ENCODE assay signal across 8 cellular contexts in the genomic region with DNA sequence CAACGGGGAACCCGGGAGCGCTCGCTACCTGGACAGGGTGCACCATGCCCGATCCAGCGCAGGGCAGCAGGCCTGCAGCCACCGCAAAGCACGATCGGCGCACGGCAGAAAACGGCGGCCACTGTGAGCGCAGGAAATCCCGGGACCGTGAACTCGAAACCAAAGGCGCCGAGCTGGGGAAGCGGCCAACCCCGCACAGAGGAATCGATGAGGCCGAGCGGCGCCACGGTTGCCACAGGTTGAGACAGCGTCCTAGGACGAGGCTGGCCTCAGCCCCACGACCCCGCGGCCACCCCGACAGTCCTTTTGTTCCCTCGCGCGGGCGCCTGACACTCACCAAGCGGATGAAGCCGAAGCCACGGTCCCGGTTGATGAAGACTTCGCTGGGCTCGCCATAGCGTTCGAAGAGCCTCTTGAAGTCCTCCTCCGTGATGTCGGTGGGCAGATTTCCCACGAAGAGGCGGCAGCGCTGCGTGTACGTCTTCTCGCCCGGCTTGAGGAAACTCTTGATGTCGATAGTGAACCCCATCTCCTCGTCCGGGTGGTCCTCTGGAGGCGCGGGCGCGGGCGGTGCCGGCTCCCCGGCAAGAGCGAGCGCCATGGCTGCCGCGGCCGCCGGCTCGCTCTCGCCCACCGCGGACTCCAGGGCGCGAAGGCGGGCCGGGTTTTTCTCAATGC. TPM values are rescaled to one million over a fixed set of nuclear protein-coding genes. Genes with fewer than 3 reads are reported as not detected.
DNase-seq lines count a peak whose midpoint lies in the region; ATAC-seq and TF ChIP-seq lines count a peak whose summit lies in the region.

No MANE protein-coding gene starts in this region.

- peak overlapping the region; percentile 89 for H3K4me3 Mint-ChIP-seq in activated T-helper 17 cell treated with anti-CD3 and anti-CD28 coated beads, Interleukin-2, amount 50 U/mL, for 72 hours
- H3K4me3 Mint-ChIP-seq in natural killer cell, result peak overlapping the region; percentile 99

- TF ChIP-seq CTCF in fibroblast of lung (conservative IDR thresholded peaks at IDR 0.05 in 1 of 2, IDR thresholded peaks at IDR 0.05 in 1 of 2; ENCODE audit: low read depth in 1 of 2, low read length in 2 of 2), result no peak
- no peak for TF ChIP-seq CTCF in natural killer cell (IDR thresholded peaks at IDR 0.05)

- H2AFZ ChIP-seq in fibroblast of lung (ENCODE audit: low read length), result peak overlapping the region; percentile 85

- H3K4me3 ChIP-seq in fibroblast of lung (replicated peaks in 1 of 4; ENCODE audit: control extremely low read depth in 1 of 4, insufficient read depth in 1 of 4, low read depth in 3 of 4, low read length in 4 of 4), result peak overlapping the region; percentile 71 to 97 (median 88)

- peaks cover 4% of the 10 kb centered on the region for H3K4me1 Mint-ChIP-seq in activated T-helper 17 cell treated with anti-CD3 and anti-CD28 coated beads, Interleukin-2, amount 50 U/mL, for 72 hours
- peaks cover 6 to 7% of the 10 kb centered on the region in 2 donors for H3K4me1 Mint-ChIP-seq in natural killer cell

- no peaks in the 10 kb centered on the region for H3K9me3 ChIP-seq in fibroblast of lung (ENCODE audit: control insufficient read depth, insufficient read depth, low read depth, low read length)

- no peaks in the 10 kb centered on the region for H3K4me1 ChIP-seq in fibroblast of lung (ENCODE audit: control insufficient read depth, extremely low read depth, insufficient read depth, low read length)

- no peaks in the 10 kb centered on the region for H4K20me1 ChIP-seq in fibroblast of lung (ENCODE audit: control insufficient read depth, extremely low read depth, insufficient read depth, low read length)

- peak overlapping the region; percentile 47 for H3K4me2 ChIP-seq in fibroblast of lung (ENCODE audit: extremely low read depth, insufficient read depth, low read length)

- no peaks in the 10 kb centered on the region for H3K9me3 Mint-ChIP-seq in activated T-helper 17 cell treated with anti-CD3 and anti-CD28 coated beads, Interleukin-2, amount 50 U/mL, for 72 hours
- no peaks in the 10 kb centered on the region for H3K9me3 Mint-ChIP-seq in natural killer cell

- no peaks in the 10 kb centered on the region for H3K27me3 ChIP-seq in fibroblast of lung (ENCODE audit: control insufficient read depth, insufficient read depth, low read length)

- H3K79me2 ChIP-seq in fibroblast of lung (ENCODE audit: control insufficient read depth, insufficient read depth, low read length), result peaks cover 29% of the 10 kb centered on the region

- ATAC-seq in HG02981 (IDR thresholded peaks at IDR 0.05; ENCODE audit: unreplicated experiment) (peak; percentile 41), natural killer cell (peak; percentile 58 to 69 (median 64))
- ATAC-seq in activated T-helper 17 cell treated with anti-CD3 and anti-CD28 coated beads, Interleukin-2, amount 50 U/mL, for 72 hours (replicated peaks), result peak; percentile 53

- no peaks in the 10 kb centered on the region for H3K27me3 Mint-ChIP-seq in activated T-helper 17 cell treated with anti-CD3 and anti-CD28 coated beads, Interleukin-2, amount 50 U/mL, for 72 hours
- H3K27me3 Mint-ChIP-seq in natural killer cell (ENCODE audit: low read depth in 2 of 2), result no peaks in the 10 kb centered on the region

- peaks cover 29% of the 10 kb centered on the region for H3K36me3 Mint-ChIP-seq in activated T-helper 17 cell treated with anti-CD3 and anti-CD28 coated beads, Interleukin-2, amount 50 U/mL, for 72 hours (ENCODE audit: low read depth)
- H3K36me3 Mint-ChIP-seq in natural killer cell, result no peaks in the 10 kb centered on the region

- H3K27ac Mint-ChIP-seq in activated T-helper 17 cell treated with anti-CD3 and anti-CD28 coated beads, Interleukin-2, amount 50 U/mL, for 72 hours, result peak overlapping the region; percentile 95
- peak overlapping the region; percentile 98 to 99 for H3K27ac Mint-ChIP-seq in natural killer cell

- no peaks in the 10 kb centered on the region for H3K36me3 ChIP-seq in fibroblast of lung (ENCODE audit: control insufficient read depth, insufficient read depth, low read length)

- intact Hi-C loops in natural killer cell (cut with micrococcal nuclease), result loop anchor here (2.0 to 10.0 kb wide), 2 partner anchors 81 to 183 kb away; a partner anchor contains a TSS

- peak overlapping the region; percentile 96 for H3K9ac ChIP-seq in fibroblast of lung (ENCODE audit: insufficient read depth, low read length)

- DNase-seq in NCI-H146 (lab: John Stamatoyannopoulos, UW) (peak; percentile 61), NCI-H146 treated with DMSO at 0.1 percent for 48 hours (lab: John Stamatoyannopoulos, UW; ENCODE audit: unreplicated experiment) (no peak), NOMO-1 treated with dmso at 0.1 percent for 144 hours (lab: John Stamatoyannopoulos, UW; ENCODE audit: unreplicated experiment) (peak; percentile 43), fibroblast of lung (ENCODE audit: low read depth in 2 of 2) (peak; percentile 57 to 59), natural killer cell (peak; percentile 55)
- DNase-seq in stimulated activated naive CD4-positive, alpha-beta T cell treated with Interleukin-2 at 50 U/mL for 16 hours (lab: John Stamatoyannopoulos, UW), result peak; percentile 42

- H3K27ac ChIP-seq in fibroblast of lung (ENCODE audit: insufficient read depth, low read length), result peak overlapping the region; percentile 96

RNA-seq across cellular contexts. Expression of a gene that starts 0.6 kb away (rescaled TPM):
- 10 to 100 TPM; 54.2 to 77.9 TPM for total RNA-seq in activated T-helper 17 cell treated with anti-CD3 and anti-CD28 coated beads, Interleukin-2, amount 50 U/mL, for 72 hours
- total RNA-seq in fibroblast of lung, result 52.8 and 56.2 TPM in 2 replicates
- polyA plus RNA-seq in fibroblast of lung, result 47.2 and 52.8 TPM in 2 replicates
- polyA plus RNA-seq in fibroblast of lung (2012), result 39.3 and 51.6 TPM in 2 replicates
- polyA minus RNA-seq in fibroblast of lung (ENCODE audit: low replicate concordance), result 7.5 and 34.1 TPM in 2 replicates
- 100 to 1,000 TPM in 2 of 3 donors, 10 to 100 TPM in 1; 94.1 to 110 (median 107) TPM for total RNA-seq in natural killer cell
